ENCODE assay signal across 15 cellular contexts in genomic region chr20:40134176-40134575, GRCh38.
DNase-seq lines count a peak whose midpoint lies in the region; ATAC-seq and TF ChIP-seq lines count a peak whose summit lies in the region.
"Had no signal": no experiment of that assay in that cellular context is flagged by ENCODE, and none has a peak within 500 bp of the region (broad histone marks: within the 10 kb centered on the region; RNA-seq: fewer than 3 reads in every experiment).

No MANE protein-coding gene starts in this region.

- peak; percentile 7 for DNase-seq in NCI-H82 (lab: John Stamatoyannopoulos, UW)
- no peak for DNase-seq in NCI-H82 treated with DMSO at 0.1 percent for 48 hours (lab: John Stamatoyannopoulos, UW; ENCODE audit: unreplicated experiment)
- DNase-seq in kidney tubule cell (ENCODE audit: low spot score): peak; percentile 37
- peak; percentile 7 for DNase-seq in nephron progenitor cell
- DNase-seq in NK-92 treated with Interleukin-12 subunit alpha and Interleukin-12 subunit beta, amount 100 ng/mL, for 24 hours (lab: John Stamatoyannopoulos, UW): no peak
- DNase-seq in DMS53 (lab: John Stamatoyannopoulos, UW): no peak
- DNase-seq in activated CD8-positive, alpha-beta memory T cell treated with anti-CD3 and anti-CD28 coated beads, Interleukin-2, amount 10 ng/mL, durations not matched to agents 7 days and 5 days: no peak
- DNase-seq: AML-193; CD4-positive, alpha-beta memory T cell; DMS153; DMS79 treated with DMSO at 0.1 percent for 48 hours; GF-D8; GM23248 had no signal

- no peak overlapping the region for H3K27ac Mint-ChIP-seq in nephron progenitor cell
- H3K27ac Mint-ChIP-seq in activated CD8-positive, alpha-beta memory T cell treated with anti-CD3 and anti-CD28 coated beads, Interleukin-2, amount 10 ng/mL, durations not matched to agents 7 days and 5 days: no peak overlapping the region
- H3K27ac Mint-ChIP-seq: CD4-positive, alpha-beta memory T cell had no signal

- CTCF ChIA-PET in activated CD8-positive, alpha-beta memory T cell treated with anti-CD3 and anti-CD28 coated beads, Interleukin-2, amount 10 ng/mL, durations not matched to agents 7 days and 5 days (lab: Charles Lee): no interaction called here

- H3K4me1 Mint-ChIP-seq in nephron progenitor cell: peaks cover 31% of the 10 kb centered on the region
- no peaks in the 10 kb centered on the region for H3K4me1 Mint-ChIP-seq in activated CD8-positive, alpha-beta memory T cell treated with anti-CD3 and anti-CD28 coated beads, Interleukin-2, amount 10 ng/mL, durations not matched to agents 7 days and 5 days
- H3K4me1 Mint-ChIP-seq: CD14-positive monocyte; CD4-positive, alpha-beta memory T cell had no signal

- no peaks in the 10 kb centered on the region for H3K27me3 Mint-ChIP-seq in nephron progenitor cell (ENCODE audit: low read depth, poor library complexity)
- H3K27me3 Mint-ChIP-seq in activated CD8-positive, alpha-beta memory T cell treated with anti-CD3 and anti-CD28 coated beads, Interleukin-2, amount 10 ng/mL, durations not matched to agents 7 days and 5 days: no peaks in the 10 kb centered on the region

- H3K4me3 Mint-ChIP-seq in nephron progenitor cell: no peak overlapping the region
- no peak overlapping the region for H3K4me3 Mint-ChIP-seq in activated CD8-positive, alpha-beta memory T cell treated with anti-CD3 and anti-CD28 coated beads, Interleukin-2, amount 10 ng/mL, durations not matched to agents 7 days and 5 days
- H3K4me3 Mint-ChIP-seq: CD14-positive monocyte; CD4-positive, alpha-beta memory T cell had no signal

- TF ChIP-seq CTCF in nephron progenitor cell (IDR thresholded peaks at IDR 0.05): no peak

- H3K36me3 Mint-ChIP-seq in nephron progenitor cell (ENCODE audit: low read depth): peaks cover 19% of the 10 kb centered on the region
- no peaks in the 10 kb centered on the region for H3K36me3 Mint-ChIP-seq in activated CD8-positive, alpha-beta memory T cell treated with anti-CD3 and anti-CD28 coated beads, Interleukin-2, amount 10 ng/mL, durations not matched to agents 7 days and 5 days
- H3K36me3 Mint-ChIP-seq: CD14-positive monocyte; CD4-positive, alpha-beta memory T cell had no signal

- no peak for ATAC-seq in activated CD8-positive, alpha-beta memory T cell treated with anti-CD3 and anti-CD28 coated beads, Interleukin-2, amount 10 ng/mL, durations not matched to agents 7 days and 5 days
- ATAC-seq: A549 had no signal

- H3K9me3 Mint-ChIP-seq in nephron progenitor cell: peaks cover 35% of the 10 kb centered on the region
- peaks cover 2% of the 10 kb centered on the region for H3K9me3 Mint-ChIP-seq in activated CD8-positive, alpha-beta memory T cell treated with anti-CD3 and anti-CD28 coated beads, Interleukin-2, amount 10 ng/mL, durations not matched to agents 7 days and 5 days (ENCODE audit: low read depth)

Comparison
In these comparisons a context has a peak if more than half of its experiments do, and no peak if none do; other contexts are left out.
1. DNase-seq: peak in NCI-H82 (single experiment), kidney tubule cell (single experiment) and nephron progenitor cell (single experiment); none in NCI-H82 treated with DMSO at 0.1 percent for 48 hours (single experiment), NK-92 treated with Interleukin-12 subunit alpha and Interleukin-12 subunit beta, amount 100 ng/mL, for 24 hours (single experiment), DMS53 (single experiment) and activated CD8-positive, alpha-beta memory T cell treated with anti-CD3 and anti-CD28 coated beads, Interleukin-2, amount 10 ng/mL, durations not matched to agents 7 days and 5 days (single experiment).